ENCODE assay signal across 8 cellular contexts in genomic region chr18:43271593-43272432, GRCh38. TPM values are rescaled to one million over a fixed set of nuclear protein-coding genes. Genes with fewer than 3 reads are reported as not detected.
A peak's percentile ranks its signal among the peaks of the same experiment; 100 is the strongest.
DNase-seq lines count a peak whose midpoint lies in the region; ATAC-seq, FAIRE-seq and TF ChIP-seq lines count a peak whose summit lies in the region.

No MANE protein-coding gene starts in this region.

- WGBS in aorta, 2 donors, result 21 to 25% methylated on average over 6 of the region's 6 CpGs

- H3K9me3 ChIP-seq in colonic mucosa, result no peaks in the 10 kb centered on the region
- H3K9me3 ChIP-seq in aorta (ENCODE audit: control insufficient read depth, low read length), result peaks cover 1% of the 10 kb centered on the region

- H3K9ac ChIP-seq in colonic mucosa (ENCODE audit: low read depth in 2 of 2, low read length in 2 of 2), result no peak overlapping the region

- intact Hi-C loops in colonic mucosa (cut with DNase I) (loop anchor here (5.0 to 10.0 kb wide), 3 partner anchors 977 to 1220 kb away; no protein-coding TSS in a partner anchor), aorta (cut with DNase I) (loop anchor here in 1 of 2 donors (10.0 kb wide), 1 partner anchor 1157 kb away; no protein-coding TSS in a partner anchor)

- peak; percentile 87 for ATAC-seq in GM18870 (IDR thresholded peaks at IDR 0.05; ENCODE audit: unreplicated experiment)
- ATAC-seq in HG03139 (IDR thresholded peaks at IDR 0.05; ENCODE audit: unreplicated experiment), result peak; percentile 73
- no peak for ATAC-seq in aorta (ENCODE audit: low FRiP score)

- peak; percentile 84 for FAIRE-seq in D721Med (lab: Jason Lieb, UNC)

- H3K27ac ChIP-seq in colonic mucosa (no peak overlapping the region), aorta (ENCODE audit: low read depth in 1 of 2, low read length in 2 of 2) (no peak overlapping the region)

- H3K36me3 ChIP-seq in colonic mucosa (no peaks in the 10 kb centered on the region), aorta (ENCODE audit: control insufficient read depth in 1 of 2, insufficient read depth in 2 of 2, low read length in 1 of 2) (no peaks in the 10 kb centered on the region)

- TF ChIP-seq CTCF in D721Med (IDR thresholded peaks at IDR 0.05; ENCODE audit: insufficient read depth, missing control alignments), result peak; percentile 86
- peak; percentile 71 for TF ChIP-seq CTCF in colonic mucosa (IDR thresholded peaks at IDR 0.05)

- no peaks in the 10 kb centered on the region for H3K27me3 ChIP-seq in colonic mucosa
- peaks cover 0 to 1% of the 10 kb centered on the region in 2 donors for H3K27me3 ChIP-seq in aorta (ENCODE audit: control insufficient read depth in 1 of 2, insufficient read depth in 2 of 2, low read length in 1 of 2)

- DNase-seq in D721Med (ENCODE audit: insufficient read length, low spot score) (no peak), NCI-H774 (lab: John Stamatoyannopoulos, UW) (peak; percentile 11), colonic mucosa (peak; percentile 23), midbrain (lab: John Stamatoyannopoulos, UW) (peak; percentile 42), aorta (no peak)
- DNase-seq in effector CD4-positive, alpha-beta T cell, result no peak

- H3K4me3 ChIP-seq in colonic mucosa, result no peak overlapping the region
- H3K4me3 ChIP-seq in aorta (ENCODE audit: low read length in 2 of 2), result no peak overlapping the region

- no peaks in the 10 kb centered on the region for H3K4me1 ChIP-seq in colonic mucosa
- H3K4me1 ChIP-seq in aorta (ENCODE audit: control insufficient read depth in 1 of 2, insufficient read depth in 2 of 2, low read length in 2 of 2), result no peaks in the 10 kb centered on the region

RNA-seq across cellular contexts. Expression of gene SYT4, which starts 5.5 kb away (rescaled TPM):
- total RNA-seq in colonic mucosa (1 to 10 TPM in 1 of 2 donors, under 1 TPM in 1; 0.47 to 1.2 TPM), aorta (not detected)
- polyA plus RNA-seq in aorta, result under 1 TPM; 0.31 to 0.38 TPM

Comparison
In these comparisons a context has a peak if more than half of its experiments do, and no peak if none do; other contexts are left out.
1. DNase-seq: peak in NCI-H774 (single experiment), colonic mucosa (single experiment) and midbrain (single experiment); none in D721Med (single experiment), effector CD4-positive, alpha-beta T cell (single experiment) and aorta (0 of 2).